Comparison of ENCODE assay signal across 22 cellular contexts in the genomic region with DNA sequence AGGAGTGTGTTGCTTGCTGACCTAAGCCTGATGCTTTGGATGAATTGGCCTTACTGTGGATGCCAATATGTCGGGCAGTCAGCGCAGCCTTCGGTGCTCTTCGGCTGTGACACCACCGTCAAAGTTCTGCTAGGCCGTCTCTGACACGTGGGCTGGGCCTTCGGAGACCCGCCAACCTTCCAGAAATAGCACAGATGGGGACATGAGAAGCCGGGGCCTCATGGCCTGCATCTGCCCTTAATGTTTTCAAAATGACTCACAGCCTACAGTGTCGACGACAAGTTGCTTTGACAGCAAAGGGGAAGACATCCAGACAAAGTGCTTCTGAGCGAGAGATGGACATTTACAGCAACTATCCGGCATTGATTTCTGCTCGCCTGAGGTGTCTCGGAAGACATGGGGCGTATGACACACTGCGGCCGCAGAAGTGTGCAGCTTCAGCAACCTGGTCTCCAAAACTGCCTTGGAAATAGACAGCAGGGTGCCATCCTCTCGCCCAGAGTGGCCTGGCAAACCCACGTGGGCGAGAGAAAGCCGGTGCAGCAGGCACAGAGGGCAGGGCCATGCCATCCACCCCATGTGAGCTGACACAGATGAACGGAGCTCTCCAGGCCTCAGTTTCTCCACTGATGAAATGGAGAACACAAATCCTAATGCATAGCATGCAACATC.
"Had no signal": no experiment of that assay in that cellular context is flagged by ENCODE, and none has a peak within 500 bp of the region (broad histone marks: within the 10 kb centered on the region; RNA-seq: fewer than 3 reads in every experiment).

No MANE protein-coding gene starts in this region.

- ATAC-seq: gastroesophageal sphincter; left cardiac atrium; mucosa of descending colon; pancreas; right lobe of liver; stimulated activated naive CD8-positive, alpha-beta T cell treated with anti-CD3 and anti-CD28 coated beads, Interleukin-15, amount 100 ng/mL, for 72 hours; WTC11 had no signal

- H3K36me3 ChIP-seq: gastroesophageal sphincter, pancreas, right lobe of liver, suprapubic skin, tibial nerve, vagina had no signal

- H3K27me3 ChIP-seq: pancreas, right lobe of liver, tibial nerve, vagina had no signal

- H3K36me3 Mint-ChIP-seq: activated naive CD4-positive, alpha-beta T cell treated with anti-CD3 and anti-CD28 coated beads, Interleukin-2, amount 50 U/mL, for 24 hours; brain; stimulated activated effector memory CD8-positive, alpha-beta T cell treated with anti-CD3 and anti-CD28 coated beads, Interleukin-12 subunit alpha, Interleukin-12 subunit beta, amount 100 ng/mL, for 72 hours; WTC11 had no signal

- H3K27ac ChIP-seq: gastroesophageal sphincter, pancreas, right lobe of liver, suprapubic skin, tibial nerve, vagina had no signal

- H3K9me3 Mint-ChIP-seq: activated naive CD4-positive, alpha-beta T cell treated with anti-CD3 and anti-CD28 coated beads, Interleukin-2, amount 50 U/mL, for 24 hours; stimulated activated effector memory CD8-positive, alpha-beta T cell treated with anti-CD3 and anti-CD28 coated beads, Interleukin-12 subunit alpha, Interleukin-12 subunit beta, amount 100 ng/mL, for 72 hours; stimulated activated naive CD8-positive, alpha-beta T cell treated with anti-CD3 and anti-CD28 coated beads, Interleukin-15, amount 100 ng/mL, for 72 hours; T-helper 1 cell treated with Interleukin-12 subunit alpha and Interleukin-12 subunit beta and Interleukin-4 antibody, amounts not matched to agents 30 μg/mL and 1 μg/mL, for 36 hours had no signal

- DNase-seq: activated gamma-delta T cell treated with Interleukin-2 at 50 U/mL for 16 hours; activated T-cell treated with anti-CD3 and anti-CD28 coated beads for 4 hours; caudate nucleus; hypothalamus; left cardiac atrium; mesenchymal stem cell; mucosa of descending colon; pancreas; small intestine; stimulated activated CD4-positive, alpha-beta T cell treated with anti-CD3 and anti-CD28 coated beads, Interleukin-2, amount 100 ng/mL, for 24 hours; stimulated activated naive CD8-positive, alpha-beta T cell treated with anti-CD3 and anti-CD28 coated beads, Interleukin-15, amount 100 ng/mL, for 72 hours; T1000 had no signal

- H3K9me3 ChIP-seq: gastroesophageal sphincter, mucosa of descending colon, pancreas, right lobe of liver, suprapubic skin, tibial nerve, vagina had no signal

- H3K4me1 Mint-ChIP-seq: activated naive CD4-positive, alpha-beta T cell treated with anti-CD3 and anti-CD28 coated beads, Interleukin-2, amount 50 U/mL, for 24 hours; stimulated activated effector memory CD8-positive, alpha-beta T cell treated with anti-CD3 and anti-CD28 coated beads, Interleukin-12 subunit alpha, Interleukin-12 subunit beta, amount 100 ng/mL, for 72 hours; stimulated activated naive CD8-positive, alpha-beta T cell treated with anti-CD3 and anti-CD28 coated beads, Interleukin-15, amount 100 ng/mL, for 72 hours had no signal

- H3K27ac Mint-ChIP-seq: activated naive CD4-positive, alpha-beta T cell treated with anti-CD3 and anti-CD28 coated beads, Interleukin-2, amount 50 U/mL, for 24 hours; stimulated activated effector memory CD8-positive, alpha-beta T cell treated with anti-CD3 and anti-CD28 coated beads, Interleukin-12 subunit alpha, Interleukin-12 subunit beta, amount 100 ng/mL, for 72 hours; T-helper 1 cell treated with Interleukin-12 subunit alpha and Interleukin-12 subunit beta and Interleukin-4 antibody, amounts not matched to agents 30 μg/mL and 1 μg/mL, for 36 hours; WTC11 had no signal

- H3K4me1 ChIP-seq: gastroesophageal sphincter, pancreas, suprapubic skin, tibial nerve, vagina had no signal

- H3K4me3 ChIP-seq: gastroesophageal sphincter, mucosa of descending colon, pancreas, right lobe of liver, suprapubic skin, tibial nerve, vagina had no signal

- H3K4me3 Mint-ChIP-seq: activated naive CD4-positive, alpha-beta T cell treated with anti-CD3 and anti-CD28 coated beads, Interleukin-2, amount 50 U/mL, for 24 hours; brain; stimulated activated effector memory CD8-positive, alpha-beta T cell treated with anti-CD3 and anti-CD28 coated beads, Interleukin-12 subunit alpha, Interleukin-12 subunit beta, amount 100 ng/mL, for 72 hours; stimulated activated naive CD8-positive, alpha-beta T cell treated with anti-CD3 and anti-CD28 coated beads, Interleukin-15, amount 100 ng/mL, for 72 hours; T-helper 1 cell treated with Interleukin-12 subunit alpha and Interleukin-12 subunit beta and Interleukin-4 antibody, amounts not matched to agents 30 μg/mL and 1 μg/mL, for 36 hours; WTC11 had no signal
